ENCODE assay signal across 2 cellular contexts in genomic region chr1:220759147-220759546, GRCh38.
TF ChIP-seq lines count a peak whose summit lies in the region.

No MANE protein-coding gene starts in this region.

TF ChIP-seq in A549, 52 proteins besides CTCF, POLR2A, EP300 and RAD21:
- TF ChIP-seq REST (IDR thresholded peaks at IDR 0.05) = no peak
- TF ChIP-seq CBX2 (IDR thresholded peaks at IDR 0.05; ENCODE audit: borderline replicate concordance, low read depth) = no peak
- no peak for TF ChIP-seq CHD2 (IDR thresholded peaks at IDR 0.05; ENCODE audit: low read length, partially characterized antibody)
- TF ChIP-seq MAFK (IDR thresholded peaks at IDR 0.05; ENCODE audit: partially characterized antibody) = peak; percentile 41
- no peak for TF ChIP-seq EHMT2 (IDR thresholded peaks at IDR 0.05; ENCODE audit: low read depth)

TF ChIP-seq in K562, 482 proteins besides CTCF, POLR2A, EP300 and RAD21:
- TF ChIP-seq CLOCK (CRISPR knock-in tag; IDR thresholded peaks at IDR 0.05; ENCODE audit: borderline replicate concordance) = no peak
- no peak for TF ChIP-seq MCM2 (IDR thresholded peaks at IDR 0.05; ENCODE audit: low read depth)
- no peak for TF ChIP-seq E2F6 (IDR thresholded peaks at IDR 0.05; ENCODE audit: borderline replicate concordance in 1 of 2, extremely low read depth in 1 of 2, insufficient read depth in 1 of 2, insufficient read length in 1 of 2, low read depth in 1 of 2, low read length in 1 of 2, poor library complexity in 1 of 2, severe bottlenecking in 1 of 2)
- peak; percentile 71 for TF ChIP-seq ZNF316 (IDR thresholded peaks at IDR 0.05)
- no peak for TF ChIP-seq ZKSCAN8 (CRISPR knock-in tag; IDR thresholded peaks at IDR 0.05)
- peak; percentile 39; the same call in 1 of the 2 replicates for TF ChIP-seq C11orf30 (IDR thresholded peaks at IDR 0.05; ENCODE audit: low read depth)
